ENCODE assay signal across 8 cellular contexts in the genomic region with DNA sequence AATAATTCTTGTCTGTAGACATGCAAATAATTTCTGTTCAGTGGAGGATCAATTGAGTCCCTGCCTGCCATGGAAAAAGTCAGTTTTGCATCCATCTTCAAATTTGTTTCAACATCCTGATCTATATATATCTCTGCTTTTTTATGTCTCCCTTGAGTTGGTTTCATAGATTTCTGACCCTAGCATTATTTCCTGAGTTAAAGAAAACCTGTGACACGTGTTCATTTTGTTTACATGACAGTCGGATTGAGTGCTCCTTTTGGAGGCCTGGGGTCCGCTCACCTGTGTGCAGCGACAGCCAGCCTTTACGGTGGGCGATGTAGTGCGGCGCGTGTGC. TPM values are rescaled to one million over a fixed set of nuclear protein-coding genes. Genes with fewer than 3 reads are reported as not detected.
DNase-seq lines count a peak whose midpoint lies in the region; FAIRE-seq and TF ChIP-seq lines count a peak whose summit lies in the region.

No MANE protein-coding gene starts in this region.

- peak overlapping the region; percentile 78 for H3K27ac Mint-ChIP-seq in activated naive CD4-positive, alpha-beta T cell treated with anti-CD3 and anti-CD28 coated beads, Interleukin-2, amount 10 ng/mL, durations not matched to agents 7 days and 5 days

- no peaks in the 10 kb centered on the region for H3K9me3 Mint-ChIP-seq in activated naive CD4-positive, alpha-beta T cell treated with anti-CD3 and anti-CD28 coated beads, Interleukin-2, amount 10 ng/mL, durations not matched to agents 7 days and 5 days

- H3K36me3 ChIP-seq in right atrium auricular region, result peaks cover 11% of the 10 kb centered on the region
- peaks cover 4 to 5% of the 10 kb centered on the region in 2 donors for H3K36me3 ChIP-seq in small intestine (ENCODE audit: control insufficient read depth in 2 of 2, insufficient read depth in 2 of 2, low read length in 2 of 2)

- H3K9me3 ChIP-seq in right atrium auricular region, result no peaks in the 10 kb centered on the region
- H3K9me3 ChIP-seq in small intestine (ENCODE audit: control insufficient read depth, low read depth), result no peaks in the 10 kb centered on the region

- H3K4me1 Mint-ChIP-seq in activated naive CD4-positive, alpha-beta T cell treated with anti-CD3 and anti-CD28 coated beads, Interleukin-2, amount 10 ng/mL, durations not matched to agents 7 days and 5 days, result peaks cover 28% of the 10 kb centered on the region

- H3K27ac ChIP-seq in VCaP, result peak overlapping the region; percentile 79
- H3K27ac ChIP-seq in right atrium auricular region, result peak overlapping the region; percentile 90 to 91
- H3K27ac ChIP-seq in small intestine (ENCODE audit: low read depth in 1 of 2, low read length in 1 of 2), result peak overlapping the region in 1 of 2 donors; percentile 77

- peaks cover 27% of the 10 kb centered on the region for H3K36me3 Mint-ChIP-seq in activated naive CD4-positive, alpha-beta T cell treated with anti-CD3 and anti-CD28 coated beads, Interleukin-2, amount 10 ng/mL, durations not matched to agents 7 days and 5 days

- DNase-seq in activated naive CD4-positive, alpha-beta T cell treated with anti-CD3 and anti-CD28 coated beads, Interleukin-2, amount 10 ng/mL, durations not matched to agents 7 days and 5 days, result no peak
- DNase-seq in activated naive CD4-positive, alpha-beta T cell treated with Interleukin-2 at 50 U/mL for 16 hours, result no peak
- no peak for DNase-seq in right atrium auricular region (ENCODE audit: low spot score)
- no peak for DNase-seq in small intestine
- no peak for DNase-seq in stimulated activated CD8-positive, alpha-beta memory T cell treated with anti-CD3 and anti-CD28 coated beads, Interleukin-4, amount 100 ng/mL, for 48 hours
- DNase-seq in GM03348 (ENCODE audit: low spot score), result no peak
- no peak for DNase-seq in cerebellar nuclear complex (lab: John Stamatoyannopoulos, UW)

- H3K4me3 Mint-ChIP-seq in activated naive CD4-positive, alpha-beta T cell treated with anti-CD3 and anti-CD28 coated beads, Interleukin-2, amount 10 ng/mL, durations not matched to agents 7 days and 5 days, result peak overlapping the region; percentile 86

- FAIRE-seq in small intestine (lab: Jason Lieb, UNC), result no peak

- peaks cover 0 to 36% of the 10 kb centered on the region in 2 donors for H3K4me1 ChIP-seq in right atrium auricular region
- peaks cover 6 to 12% of the 10 kb centered on the region in 2 donors for H3K4me1 ChIP-seq in small intestine (ENCODE audit: control insufficient read depth in 2 of 2, insufficient read depth in 1 of 2, low read depth in 1 of 2, low read length in 1 of 2)

- H3K4me3 ChIP-seq in right atrium auricular region, result peak overlapping the region; percentile 93 to 97
- H3K4me3 ChIP-seq in small intestine (ENCODE audit: low read depth in 1 of 2, low read length in 2 of 2), result peak overlapping the region; percentile 87 to 96

- 0 to 2% (median 0%) methylated on average over 9 of the region's 9 CpGs for WGBS in small intestine, 3 donors

- H3K27me3 ChIP-seq in right atrium auricular region (no peaks in the 10 kb centered on the region), small intestine (ENCODE audit: control insufficient read depth in 2 of 2, insufficient read depth in 2 of 2, low read length in 2 of 2) (no peaks in the 10 kb centered on the region)

- no peak for TF ChIP-seq CTCF in VCaP (conservative IDR thresholded peaks at IDR 0.05)
- TF ChIP-seq CTCF in right atrium auricular region (IDR thresholded peaks at IDR 0.05), result no peak

- peaks cover 26% of the 10 kb centered on the region for H3K27me3 Mint-ChIP-seq in activated naive CD4-positive, alpha-beta T cell treated with anti-CD3 and anti-CD28 coated beads, Interleukin-2, amount 10 ng/mL, durations not matched to agents 7 days and 5 days

- CTCF ChIA-PET in activated naive CD4-positive, alpha-beta T cell treated with anti-CD3 and anti-CD28 coated beads, Interleukin-2, amount 10 ng/mL, durations not matched to agents 7 days and 5 days (lab: Charles Lee), result interaction anchor here (0.7 to 1.2 kb wide), 2 partner anchors 30 to 31 kb away, joined by 3 to 4 read pairs; no protein-coding TSS in a partner anchor

RNA-seq across cellular contexts. Expression of a gene that starts 0.7 kb away (rescaled TPM):
- total RNA-seq in right atrium auricular region, result 100 to 1,000 TPM; 127 to 171 TPM
- 100 to 1,000 TPM; 131 to 174 (median 137) TPM for polyA plus RNA-seq in small intestine

RNA-seq across cellular contexts. Expression of a gene that starts 37.7 kb away (rescaled TPM):
- 10 to 100 TPM; 26.4 to 30.9 TPM for total RNA-seq in right atrium auricular region
- 10 to 100 TPM; 22.5 to 56.4 (median 47.3) TPM for polyA plus RNA-seq in small intestine

RNA-seq across cellular contexts. Expression of a gene that starts 57.6 kb away (rescaled TPM):
- total RNA-seq in right atrium auricular region, result 10 to 100 TPM; 47.4 to 50.5 TPM
- polyA plus RNA-seq in small intestine, result 10 to 100 TPM; 10.2 to 13.6 (median 10.3) TPM
